Comparison of ENCODE assay signal across 24 cellular contexts in genomic region chr2:120805590-120805989, GRCh38.
DNase-seq lines count a peak whose midpoint lies in the region; FAIRE-seq and TF ChIP-seq lines count a peak whose summit lies in the region.
"Had no signal": no experiment of that assay in that cellular context is flagged by ENCODE, and none has a peak within 500 bp of the region (broad histone marks: within the 10 kb centered on the region; RNA-seq: fewer than 3 reads in every experiment).

No MANE protein-coding gene starts in this region.

- TF ChIP-seq EP300 in sigmoid colon (IDR thresholded peaks at IDR 0.05) = peak; percentile 65 to 92 (median 80)

- H3K36me3 Mint-ChIP-seq in brain (no peaks in the 10 kb centered on the region), MCF 10A (ENCODE audit: insufficient read depth, unreplicated experiment) (no peaks in the 10 kb centered on the region), glutamatergic neuron (ENCODE audit: unreplicated experiment) (no peaks in the 10 kb centered on the region)

- no peak for TF ChIP-seq POLR2A in sigmoid colon (IDR thresholded peaks at IDR 0.05)

- no peaks in the 10 kb centered on the region for H3K36me3 ChIP-seq in sigmoid colon
- H3K36me3 ChIP-seq in small intestine (ENCODE audit: control insufficient read depth in 2 of 2, insufficient read depth in 2 of 2, low read length in 2 of 2) = no peaks in the 10 kb centered on the region
- H3K36me3 ChIP-seq: BE2C, SJCRH30 had no signal

- intact Hi-C loops in sigmoid colon (cut with DNase I) (no loop called here), MCF 10A (cut with micrococcal nuclease) (no loop called here)

- no peaks in the 10 kb centered on the region for H3K27me3 Mint-ChIP-seq in brain
- H3K27me3 Mint-ChIP-seq in MCF 10A (ENCODE audit: insufficient read depth, unreplicated experiment) = no peaks in the 10 kb centered on the region
- H3K27me3 Mint-ChIP-seq in glutamatergic neuron (ENCODE audit: unreplicated experiment) = peaks cover 1% of the 10 kb centered on the region

- no peak for FAIRE-seq in small intestine (lab: Jason Lieb, UNC)
- FAIRE-seq: A204.1, GM12892 had no signal

- no peak overlapping the region for H3K4me3 ChIP-seq in AG10803 (ENCODE audit: low read length)
- H3K4me3 ChIP-seq in sigmoid colon = no peak overlapping the region
- H3K4me3 ChIP-seq in small intestine (ENCODE audit: low read depth in 1 of 2, low read length in 2 of 2) = no peak overlapping the region
- H3K4me3 ChIP-seq: SJCRH30 had no signal

- peaks cover 40% of the 10 kb centered on the region for H3K4me1 Mint-ChIP-seq in brain
- no peaks in the 10 kb centered on the region for H3K4me1 Mint-ChIP-seq in MCF 10A (ENCODE audit: insufficient read depth, unreplicated experiment)
- H3K4me1 Mint-ChIP-seq in glutamatergic neuron (ENCODE audit: low read depth, unreplicated experiment) = peaks cover 16% of the 10 kb centered on the region

- CTCF ChIA-PET in MCF 10A (lab: Yijun Ruan, JAX) = interaction anchor here (0.6 to 0.8 kb wide), 3 partner anchors 125 to 1781 kb away, joined by 3 to 4 read pairs (median 3); no protein-coding TSS in a partner anchor

- WGBS in sigmoid colon, 2 donors = 65 to 74% methylated on average over 4 of the region's 4 CpGs
- 61 to 75% (median 70%) methylated on average over 4 of the region's 4 CpGs for WGBS in small intestine, 3 donors

- H3K27me3 ChIP-seq in sigmoid colon (no peaks in the 10 kb centered on the region), small intestine (ENCODE audit: control insufficient read depth in 2 of 2, insufficient read depth in 2 of 2, low read length in 2 of 2) (no peaks in the 10 kb centered on the region)
- H3K27me3 ChIP-seq: BE2C, SJCRH30 had no signal

- no peak for TF ChIP-seq CTCF in AG10803 (conservative IDR thresholded peaks at IDR 0.05; ENCODE audit: low read length)
- TF ChIP-seq CTCF in brain (conservative IDR thresholded peaks at IDR 0.05) = no peak
- TF ChIP-seq CTCF in sigmoid colon (IDR thresholded peaks at IDR 0.05) = no peak
- no peak for TF ChIP-seq CTCF in MCF 10A (IDR thresholded peaks at IDR 0.05; ENCODE audit: unreplicated experiment)
- no peak for TF ChIP-seq CTCF in glutamatergic neuron (IDR thresholded peaks at IDR 0.05; ENCODE audit: partially characterized antibody, unreplicated experiment)

- no TSS peak for BruUV-seq in MCF 10A (replicated peaks; lab: Mats Ljungman, UMichigan)

- H3K4me1 ChIP-seq in sigmoid colon (peaks cover 0 to 54% (median 47%) of the 10 kb centered on the region in 4 donors), small intestine (ENCODE audit: control insufficient read depth in 2 of 2, insufficient read depth in 1 of 2, low read depth in 1 of 2, low read length in 1 of 2) (no peaks in the 10 kb centered on the region)

- DNase-seq in AG10803 (ENCODE audit: low read depth) (peak; percentile 16), hepatic stellate cell (ENCODE audit: low spot score) (peak; percentile 65), sigmoid colon (no peak), small intestine (no peak), MCF 10A (ENCODE audit: unreplicated experiment) (no peak), glutamatergic neuron (no peak), T-helper 2 cell (no peak)
- DNase-seq: BE2C; CD4-positive, alpha-beta T cell; COR-L47; DND-41; H9; HFFc6; NCI-H1092 treated with DMSO at 0.1 percent for 48 hours; NCI-H146; NCI-H2029; NCI-H2227 treated with DMSO at 0.1 percent for 48 hours; NCI-H510A; NCI-H748 treated with DMSO at 0.1 percent for 48 hours; SJCRH30 had no signal

- H3K27ac Mint-ChIP-seq in brain (peak overlapping the region in 3 of 5 experiments; percentile 22 to 37 (median 36)), MCF 10A (ENCODE audit: low read depth, unreplicated experiment) (no peak overlapping the region), glutamatergic neuron (ENCODE audit: unreplicated experiment) (no peak overlapping the region)
- H3K27ac Mint-ChIP-seq: CD4-positive, alpha-beta T cell; HFFc6 had no signal

- H3K27ac ChIP-seq in sigmoid colon (peak overlapping the region; percentile 41 to 63 (median 47)), small intestine (ENCODE audit: low read depth in 1 of 2, low read length in 1 of 2) (no peak overlapping the region)
- H3K27ac ChIP-seq: RWPE1, SJCRH30 had no signal

- H3K4me3 Mint-ChIP-seq in brain (no peak overlapping the region), MCF 10A (ENCODE audit: unreplicated experiment) (no peak overlapping the region), glutamatergic neuron (ENCODE audit: unreplicated experiment) (no peak overlapping the region)
- H3K4me3 Mint-ChIP-seq: CD4-positive, alpha-beta T cell; H9; HFFc6 had no signal

- POLR2A ChIA-PET in MCF 10A (lab: Yijun Ruan, JAX) = no interaction called here

- no peaks in the 10 kb centered on the region for H3K9me3 ChIP-seq in sigmoid colon
- no peaks in the 10 kb centered on the region for H3K9me3 ChIP-seq in small intestine (ENCODE audit: control insufficient read depth, low read depth)
- H3K9me3 ChIP-seq: BE2C, SJCRH30 had no signal

- H3K9me3 Mint-ChIP-seq in brain (no peaks in the 10 kb centered on the region), MCF 10A (ENCODE audit: unreplicated experiment) (no peaks in the 10 kb centered on the region), glutamatergic neuron (ENCODE audit: unreplicated experiment) (peaks cover 11% of the 10 kb centered on the region)
- H3K9me3 Mint-ChIP-seq: CD4-positive, alpha-beta T cell; H9; HFFc6 had no signal

Comparison
In these comparisons a context has a peak if more than half of its experiments do, and no peak if none do; other contexts are left out.
1. DNase-seq: peak in AG10803 (single experiment) and hepatic stellate cell (single experiment); none in sigmoid colon (single experiment), small intestine (single experiment), MCF 10A (single experiment), glutamatergic neuron (single experiment) and T-helper 2 cell (0 of 5).
2. H3K27ac Mint-ChIP-seq: peak in brain (3 of 5); none in MCF 10A (single experiment) and glutamatergic neuron (single experiment).
3. H3K27ac ChIP-seq: peak in sigmoid colon (4 of 4); none in small intestine (0 of 2).